ENCODE assay signal across 31 cellular contexts in genomic region chr15:75356006-75356405, GRCh38.
"Had no signal": no experiment of that assay in that cellular context is flagged by ENCODE, and none has a peak within 500 bp of the region (broad histone marks: within the 10 kb centered on the region; RNA-seq: fewer than 3 reads in every experiment).

No MANE protein-coding gene starts in this region.

- H3K27me3 ChIP-seq: heart left ventricle, left lung, pancreas, sigmoid colon, suprapubic skin, tibial nerve had no signal

- H3K27ac Mint-ChIP-seq: activated CD4-positive, alpha-beta memory T cell treated with anti-CD3 and anti-CD28 coated beads, Interleukin-2, amount 10 ng/mL, durations not matched to agents 7 days and 5 days; activated CD4-positive, alpha-beta T cell treated with anti-CD3 and anti-CD28 coated beads, Interleukin-2, amount 10 ng/mL, durations not matched to agents 7 days and 5 days; activated T-helper 17 cell treated with anti-CD3 and anti-CD28 coated beads, Interleukin-2, amount 50 U/mL, for 72 hours; mesothelial cell of epicardium; stimulated activated memory B cell treated with anti-CD40 and anti-IgM and Interleukin-4, amounts not matched to agents 10 μg/mL and 1 μg/mL and 100 μg/mL, for 72 hours had no signal

- H3K4me1 Mint-ChIP-seq: mesothelial cell of epicardium had no signal

- H3K27ac ChIP-seq: heart left ventricle, left lung, pancreas, prostate gland, sigmoid colon, suprapubic skin, tibial nerve, WERI-Rb-1 had no signal

- H3K9me3 Mint-ChIP-seq: activated CD4-positive, alpha-beta T cell treated with anti-CD3 and anti-CD28 coated beads, Interleukin-2, amount 10 ng/mL, durations not matched to agents 7 days and 5 days; activated T-cell treated with anti-CD3 and anti-CD28 coated beads, Interleukin-2, amount 50 U/mL, for 4 hours; activated T-helper 17 cell treated with anti-CD3 and anti-CD28 coated beads, Interleukin-2, amount 50 U/mL, for 72 hours; effector memory CD8-positive, alpha-beta T cell; mesothelial cell of epicardium; stimulated activated memory B cell treated with anti-CD40 and anti-IgM and Interleukin-4, amounts not matched to agents 10 μg/mL and 1 μg/mL and 100 μg/mL, for 72 hours had no signal

- FAIRE-seq: astrocyte, pancreas, small intestine, TTC549 had no signal

- H3K9me3 ChIP-seq: heart left ventricle, left lung, pancreas, prostate gland, sigmoid colon, suprapubic skin, tibial nerve had no signal

- H3K4me3 ChIP-seq: heart left ventricle, left lung, pancreas, prostate gland, sigmoid colon, suprapubic skin, tibial nerve had no signal

- DNase-seq: activated CD4-positive, alpha-beta memory T cell treated with anti-CD3 and anti-CD28 coated beads, Interleukin-2, amount 10 ng/mL, durations not matched to agents 7 days and 5 days; activated CD4-positive, alpha-beta T cell treated with anti-CD3 and anti-CD28 coated beads, Interleukin-2, amount 10 ng/mL, durations not matched to agents 7 days and 5 days; activated CD4-positive, CD25-positive, alpha-beta regulatory T cell treated with anti-CD3 and anti-CD28 coated beads, Interleukin-2, amount 50 U/mL, for 72 hours; activated gamma-delta T cell treated with Interleukin-2 at 50 U/mL for 16 hours; activated naive CD4-positive, alpha-beta T cell treated with anti-CD3 and anti-CD28 coated beads, Interleukin-2, amount 50 U/mL, for 16 hours; activated T-cell treated with anti-CD3 and anti-CD28 coated beads, Interleukin-2, amount 50 U/mL, for 4 hours; amniotic stem cell; caudate nucleus; cortex of kidney; effector memory CD8-positive, alpha-beta T cell; foreskin fibroblast; hypothalamus; left lung; naive thymus-derived CD4-positive, alpha-beta T cell; nucleus accumbens; pancreas; retina; small intestine; stimulated activated CD4-positive, alpha-beta T cell treated with anti-CD3 and anti-CD28 coated beads, Interleukin-4, amount 100 ng/mL, for 24 hours; WERI-Rb-1 had no signal

- H3K4me3 Mint-ChIP-seq: activated CD4-positive, alpha-beta memory T cell treated with anti-CD3 and anti-CD28 coated beads, Interleukin-2, amount 10 ng/mL, durations not matched to agents 7 days and 5 days; activated CD4-positive, alpha-beta T cell treated with anti-CD3 and anti-CD28 coated beads, Interleukin-2, amount 10 ng/mL, durations not matched to agents 7 days and 5 days; activated T-cell treated with anti-CD3 and anti-CD28 coated beads, Interleukin-2, amount 50 U/mL, for 4 hours; activated T-helper 17 cell treated with anti-CD3 and anti-CD28 coated beads, Interleukin-2, amount 50 U/mL, for 72 hours; effector memory CD8-positive, alpha-beta T cell; mesothelial cell of epicardium; naive thymus-derived CD4-positive, alpha-beta T cell; stimulated activated memory B cell treated with anti-CD40 and anti-IgM and Interleukin-4, amounts not matched to agents 10 μg/mL and 1 μg/mL and 100 μg/mL, for 72 hours had no signal

- H3K4me1 ChIP-seq: heart left ventricle, left lung, pancreas, prostate gland, sigmoid colon, suprapubic skin, tibial nerve had no signal

- ATAC-seq: activated T-cell treated with anti-CD3 and anti-CD28 coated beads, Interleukin-2, amount 50 U/mL, for 4 hours; activated T-helper 17 cell treated with anti-CD3 and anti-CD28 coated beads, Interleukin-2, amount 50 U/mL, for 72 hours; effector memory CD8-positive, alpha-beta T cell; esophagus mucosa; heart left ventricle; left lung; naive thymus-derived CD4-positive, alpha-beta T cell; pancreas; stimulated activated memory B cell treated with anti-CD40 and anti-IgM and Interleukin-4, amounts not matched to agents 10 μg/mL and 1 μg/mL and 100 μg/mL, for 72 hours had no signal

- H3K27me3 Mint-ChIP-seq: activated CD4-positive, alpha-beta memory T cell treated with anti-CD3 and anti-CD28 coated beads, Interleukin-2, amount 10 ng/mL, durations not matched to agents 7 days and 5 days; activated CD4-positive, alpha-beta T cell treated with anti-CD3 and anti-CD28 coated beads, Interleukin-2, amount 10 ng/mL, durations not matched to agents 7 days and 5 days; activated T-helper 17 cell treated with anti-CD3 and anti-CD28 coated beads, Interleukin-2, amount 50 U/mL, for 72 hours; effector memory CD8-positive, alpha-beta T cell; naive thymus-derived CD4-positive, alpha-beta T cell; stimulated activated memory B cell treated with anti-CD40 and anti-IgM and Interleukin-4, amounts not matched to agents 10 μg/mL and 1 μg/mL and 100 μg/mL, for 72 hours had no signal
